8 cellular contexts compared by ENCODE assay signal in genomic region chr12:24839268-24839791, GRCh38.
DNase-seq lines count a peak whose midpoint lies in the region; ATAC-seq, FAIRE-seq and TF ChIP-seq lines count a peak whose summit lies in the region.

No MANE protein-coding gene starts in this region.

- peak; percentile 98 for FAIRE-seq in GM12891 (lab: Jason Lieb, UNC)

- H3K27ac Mint-ChIP-seq in T-helper 2 cell treated with Interferon-gamma antibody and Interleukin-4, amounts not matched to agents 5 μg/mL and 100 μg/mL, for 36 hours: peak overlapping the region; percentile 67

- H3K36me3 Mint-ChIP-seq in T-helper 2 cell treated with Interferon-gamma antibody and Interleukin-4, amounts not matched to agents 5 μg/mL and 100 μg/mL, for 36 hours (ENCODE audit: low read depth): peaks cover 3% of the 10 kb centered on the region

- TF ChIP-seq CTCF in fibroblast of villous mesenchyme (IDR thresholded peaks at IDR 0.05; ENCODE audit: insufficient read depth, low read depth, low read length): no peak

- no peaks in the 10 kb centered on the region for H3K9me3 Mint-ChIP-seq in T-helper 2 cell treated with Interferon-gamma antibody and Interleukin-4, amounts not matched to agents 5 μg/mL and 100 μg/mL, for 36 hours

- H3K4me3 ChIP-seq in fibroblast of villous mesenchyme (ENCODE audit: low read depth, low read length): no peak overlapping the region

- peak; percentile 85 for ATAC-seq in GM21786 (IDR thresholded peaks at IDR 0.05; ENCODE audit: unreplicated experiment)

- no peak for TF ChIP-seq POLR2A in GM12891 (IDR thresholded peaks at IDR 0.05; ENCODE audit: low read depth, low read length)

- H3K4me1 Mint-ChIP-seq in T-helper 2 cell treated with Interferon-gamma antibody and Interleukin-4, amounts not matched to agents 5 μg/mL and 100 μg/mL, for 36 hours (ENCODE audit: low read depth): peaks cover 27% of the 10 kb centered on the region

- H3K27me3 Mint-ChIP-seq in T-helper 2 cell treated with Interferon-gamma antibody and Interleukin-4, amounts not matched to agents 5 μg/mL and 100 μg/mL, for 36 hours (ENCODE audit: low read depth): no peaks in the 10 kb centered on the region

- H3K4me3 Mint-ChIP-seq in T-helper 2 cell treated with Interferon-gamma antibody and Interleukin-4, amounts not matched to agents 5 μg/mL and 100 μg/mL, for 36 hours: peak overlapping the region; percentile 47

- no peak for DNase-seq in GM12891 (ENCODE audit: insufficient read length, low spot score)
- DNase-seq in T-helper 2 cell treated with Interferon-gamma antibody and Interleukin-4, amounts not matched to agents 5 μg/mL and 100 μg/mL, for 36 hours (ENCODE audit: low spot score): peak; percentile 88
- DNase-seq in fibroblast of villous mesenchyme (ENCODE audit: low read depth): peak; percentile 68
- no peak for DNase-seq in UCSD-AML1 (lab: John Stamatoyannopoulos, UW; ENCODE audit: unreplicated experiment)
- no peak for DNase-seq in HT-29 (ENCODE audit: low spot score)
- no peak for DNase-seq in effector CD8-positive, alpha-beta T cell (lab: John Stamatoyannopoulos, UW)
- no peak for DNase-seq in GF-D8 (lab: John Stamatoyannopoulos, UW)

TF ChIP-seq in GM12891, 5 proteins besides CTCF, POLR2A, EP300 and RAD21:
- TF ChIP-seq POLR2AphosphoS5 (IDR thresholded peaks at IDR 0.05; ENCODE audit: low read depth, low read length) (no peak), TAF1 (IDR thresholded peaks at IDR 0.05; ENCODE audit: low read depth, low read length) (no peak), SPI1 (IDR thresholded peaks at IDR 0.05; ENCODE audit: low read depth, low read length) (no peak; the same call in 1 of the 2 replicates), POU2F2 (IDR thresholded peaks at IDR 0.05; ENCODE audit: low read depth, low read length) (peak; percentile 63; the same call in 1 of the 2 replicates), PAX5 (IDR thresholded peaks at IDR 0.05; ENCODE audit: insufficient read depth, low read length, severe bottlenecking) (no peak)

Comparison
In these comparisons a context has a peak if more than half of its experiments do, and no peak if none do; other contexts are left out.
1. DNase-seq: peak in T-helper 2 cell treated with Interferon-gamma antibody and Interleukin-4, amounts not matched to agents 5 μg/mL and 100 μg/mL, for 36 hours (single experiment) and fibroblast of villous mesenchyme (single experiment); none in GM12891 (single experiment), UCSD-AML1 (single experiment), HT-29 (single experiment), effector CD8-positive, alpha-beta T cell (single experiment) and GF-D8 (single experiment).